In genomic region chrX:152713815-152714787, GRCh38 we compare ENCODE assay signal across 6 cellular contexts. TPM values are rescaled to one million over a fixed set of nuclear protein-coding genes. Genes with fewer than 3 reads are reported as not detected.
"Had no signal": no experiment of that assay in that cellular context is flagged by ENCODE, and none has a peak within 500 bp of the region (broad histone marks: within the 10 kb centered on the region; RNA-seq: fewer than 3 reads in every experiment).

A gene with protein sequence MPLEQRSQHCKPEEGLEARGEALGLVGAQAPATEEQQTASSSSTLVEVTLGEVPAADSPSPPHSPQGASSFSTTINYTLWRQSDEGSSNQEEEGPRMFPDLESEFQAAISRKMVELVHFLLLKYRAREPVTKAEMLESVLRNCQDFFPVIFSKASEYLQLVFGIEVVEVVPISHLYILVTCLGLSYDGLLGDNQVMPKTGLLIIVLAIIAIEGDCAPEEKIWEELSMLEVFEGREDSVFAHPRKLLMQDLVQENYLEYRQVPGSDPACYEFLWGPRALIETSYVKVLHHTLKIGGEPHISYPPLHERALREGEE (plus strand): TSS chrX:152714628. CDS start chrX:152717107, 2,479 bp downstream.

RNA-seq across cellular contexts. Expression of the gene that starts here (rescaled TPM):
- total RNA-seq: LHCN-M2, MCF 10A, NCI-H460, OCI-LY7, Peyer's patch, Right ventricle myocardium inferior had no signal
